ENCODE assay signal across 1 cellular context in the genomic region with DNA sequence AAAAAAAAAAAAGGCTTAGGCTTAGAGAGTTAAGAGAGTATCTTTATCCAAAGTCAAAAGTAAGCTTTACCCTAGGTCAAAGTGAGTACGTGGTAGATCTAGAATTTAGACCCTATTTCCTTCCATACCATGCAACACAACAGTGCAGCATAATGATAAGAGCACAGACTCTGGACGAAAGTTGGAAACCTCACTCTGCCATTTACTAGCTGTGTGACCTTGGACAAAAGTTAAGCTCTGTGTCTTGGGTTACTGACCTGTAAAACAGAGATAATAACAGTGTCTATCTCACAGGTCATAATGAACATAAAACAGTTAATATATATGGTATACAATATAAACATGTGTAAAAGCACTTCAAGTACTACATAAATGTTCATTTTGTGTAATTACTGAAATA.
A peak's percentile ranks its signal among the peaks of the same experiment; 100 is the strongest.
TF ChIP-seq lines count a peak whose summit lies in the region.

No MANE protein-coding gene starts in this region.

TF ChIP-seq in K562, 482 proteins besides CTCF, POLR2A, EP300 and RAD21:
- TF ChIP-seq, protein P1, sequence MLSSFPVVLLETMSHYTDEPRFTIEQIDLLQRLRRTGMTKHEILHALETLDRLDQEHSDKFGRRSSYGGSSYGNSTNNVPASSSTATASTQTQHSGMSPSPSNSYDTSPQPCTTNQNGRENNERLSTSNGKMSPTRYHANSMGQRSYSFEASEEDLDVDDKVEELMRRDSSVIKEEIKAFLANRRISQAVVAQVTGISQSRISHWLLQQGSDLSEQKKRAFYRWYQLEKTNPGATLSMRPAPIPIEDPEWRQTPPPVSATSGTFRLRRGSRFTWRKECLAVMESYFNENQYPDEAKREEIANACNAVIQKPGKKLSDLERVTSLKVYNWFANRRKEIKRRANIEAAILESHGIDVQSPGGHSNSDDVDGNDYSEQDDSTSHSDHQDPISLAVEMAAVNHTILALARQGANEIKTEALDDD (IDR thresholded peaks at IDR 0.05), result peak; percentile 17; the same call in 1 of the 2 replicates
- no peak for TF ChIP-seq ZNF217 (CRISPR knock-in tag; IDR thresholded peaks at IDR 0.05)
- 0 out of 2 replicates have a peak, but pooled peaks have one; percentile 41 for TF ChIP-seq DPF2 (IDR thresholded peaks at IDR 0.05)
